In genomic region chr1:115838805-115839705, GRCh38 we compare ENCODE assay signal across 9 cellular contexts. TPM values are rescaled to one million over a fixed set of nuclear protein-coding genes. Genes with fewer than 3 reads are reported as not detected.
A peak's percentile ranks its signal among the peaks of the same experiment; 100 is the strongest.
DNase-seq lines count a peak whose midpoint lies in the region; ATAC-seq, FAIRE-seq and TF ChIP-seq lines count a peak whose summit lies in the region.
"Had no signal": no experiment of that assay in that cellular context is flagged by ENCODE, and none has a peak within 500 bp of the region (broad histone marks: within the 10 kb centered on the region; RNA-seq: fewer than 3 reads in every experiment).

No MANE protein-coding gene starts in this region.

- H3K4me3 Mint-ChIP-seq in naive B cell: peak overlapping the region in 5 of 8 donors; percentile 40 to 71 (median 56)
- H3K4me3 Mint-ChIP-seq: CD4-positive, CD25-positive, alpha-beta regulatory T cell had no signal

- no peaks in the 10 kb centered on the region for H3K9me3 ChIP-seq in PC-9 (ENCODE audit: insufficient read depth, low read depth)
- H3K9me3 ChIP-seq in endothelial cell of umbilical vein (replicated peaks; ENCODE audit: control insufficient read depth, insufficient read depth, low read length): no peaks in the 10 kb centered on the region

- H4K20me1 ChIP-seq in PC-9 (ENCODE audit: insufficient read depth) (no peaks in the 10 kb centered on the region), endothelial cell of umbilical vein (replicated peaks; ENCODE audit: control insufficient read depth, extremely low read depth, insufficient read depth, low read length) (no peaks in the 10 kb centered on the region)

- dilution Hi-C loops in endothelial cell of umbilical vein (cut with MboI; ENCODE audit: extremely low pct_ligation_motif_present, low sequenced_read_pairs): no loop called here

- peak; percentile 39 for DNase-seq in NCI-H345 (lab: John Stamatoyannopoulos, UW)
- DNase-seq in NCI-H345 treated with DMSO at 0.1 percent for 48 hours (lab: John Stamatoyannopoulos, UW; ENCODE audit: unreplicated experiment): no peak
- DNase-seq in PC-9: peak in 1 of 2 experiments; percentile 12
- DNase-seq in endothelial cell of umbilical vein (ENCODE audit: low read depth, low spot score): no peak
- DNase-seq in naive B cell: no peak
- no peak for DNase-seq in T1000 (lab: John Stamatoyannopoulos, UW)
- no peak for DNase-seq in T-helper 9 cell
- DNase-seq in NCI-H128 (lab: John Stamatoyannopoulos, UW; ENCODE audit: unreplicated experiment): no peak
- DNase-seq: CD4-positive, CD25-positive, alpha-beta regulatory T cell had no signal

- no peak for FAIRE-seq in endothelial cell of umbilical vein (lab: Jason Lieb, UNC)

- H3K27ac ChIP-seq in PC-9 (no peak overlapping the region), endothelial cell of umbilical vein (ENCODE audit: insufficient read depth, low read depth, low read length) (no peak overlapping the region)

- H3K4me1 Mint-ChIP-seq in naive B cell: peaks cover 0 to 5% (median 4%) of the 10 kb centered on the region in 3 donors

- H3K36me3 Mint-ChIP-seq in naive B cell: no peaks in the 10 kb centered on the region
- H3K36me3 Mint-ChIP-seq: CD4-positive, CD25-positive, alpha-beta regulatory T cell had no signal

- no TSS peak for BruUV-seq in PC-9 (replicated peaks; lab: Mats Ljungman, UMichigan)
- BruUV-seq in endothelial cell of umbilical vein (replicated peaks; lab: Mats Ljungman, UMichigan): no TSS peak

- peaks cover 20% of the 10 kb centered on the region for H3K27me3 ChIP-seq in PC-9 (ENCODE audit: insufficient read depth, low read depth)
- H3K27me3 ChIP-seq in endothelial cell of umbilical vein (ENCODE audit: control insufficient read depth in 2 of 2, insufficient read depth in 2 of 2, low read length in 2 of 2): peaks cover 53 to 89% of the 10 kb centered on the region in 2 experiments

- H3K4me2 ChIP-seq in PC-9 (0 out of 2 replicates have a peak overlapping the region, but pooled peaks have one; percentile 6), endothelial cell of umbilical vein (ENCODE audit: insufficient read depth, low read length) (peak overlapping the region; percentile 42)

- H2AFZ ChIP-seq in PC-9 (no peak overlapping the region), endothelial cell of umbilical vein (ENCODE audit: low read depth, low read length) (peak overlapping the region; percentile 68)

- TF ChIP-seq CTCF in PC-9 (conservative IDR thresholded peaks at IDR 0.05): no peak
- TF ChIP-seq CTCF in endothelial cell of umbilical vein (IDR thresholded peaks at IDR 0.05; ENCODE audit: extremely low read depth in 1 of 2, insufficient read depth in 1 of 2, low read depth in 1 of 2, low read length in 2 of 2): no peak

- H3K9me1 ChIP-seq in endothelial cell of umbilical vein (replicated peaks; ENCODE audit: control insufficient read depth, extremely low read depth, insufficient read depth, low read length): no peaks in the 10 kb centered on the region

- POLR2A ChIA-PET in PC-9 (lab: Charles Lee; ENCODE audit: unreplicated experiment): interaction anchor here (0.7 kb wide), 1 partner anchor 197 kb away, joined by 5 read pairs; no protein-coding TSS in a partner anchor
- POLR2A ChIA-PET in endothelial cell of umbilical vein (lab: Charles Lee): no interaction called here

- H3K27me3 Mint-ChIP-seq in naive B cell: peaks cover 63 to 71% (median 66%) of the 10 kb centered on the region in 3 donors

- H3K9ac ChIP-seq in endothelial cell of umbilical vein (replicated peaks; ENCODE audit: extremely low read depth, insufficient read depth, low read length): no peak overlapping the region

- H3K36me3 ChIP-seq in PC-9 (ENCODE audit: low read depth): no peaks in the 10 kb centered on the region
- H3K36me3 ChIP-seq in endothelial cell of umbilical vein (ENCODE audit: control insufficient read depth in 2 of 2, extremely low read depth in 1 of 2, insufficient read depth in 2 of 2, low read length in 2 of 2): no peaks in the 10 kb centered on the region

- H3K9me3 Mint-ChIP-seq in naive B cell: peaks cover 0 to 3% (median 1%) of the 10 kb centered on the region in 7 donors

- no peaks in the 10 kb centered on the region for H3K4me1 ChIP-seq in PC-9 (replicated peaks; ENCODE audit: insufficient read depth)
- peaks cover 6% of the 10 kb centered on the region for H3K4me1 ChIP-seq in endothelial cell of umbilical vein (ENCODE audit: control insufficient read depth, extremely low read depth, insufficient read depth, low read length)

- no peak for TF ChIP-seq POLR2A in endothelial cell of umbilical vein (IDR thresholded peaks at IDR 0.05; ENCODE audit: low read depth, low read length)

- CTCF ChIA-PET in PC-9 (lab: Charles Lee): no interaction called here
- CTCF ChIA-PET in endothelial cell of umbilical vein (lab: Charles Lee): interaction anchor here (1.1 kb wide), 1 partner anchor 32 kb away, joined by 3 read pairs; no protein-coding TSS in a partner anchor

- no peak for ATAC-seq in naive B cell (ENCODE audit: low read depth in 2 of 2)

- H3F3A ChIP-seq in PC-9 (ENCODE audit: insufficient read depth, low read depth): no peaks in the 10 kb centered on the region

- intact Hi-C loops in PC-9 (cut with micrococcal nuclease; ENCODE audit: unreplicated experiment): no loop called here
- intact Hi-C loops in endothelial cell of umbilical vein (cut with micrococcal nuclease): loop anchor here (1.0 kb wide), 1 partner anchor 10 kb away; no protein-coding TSS in a partner anchor

- no peaks in the 10 kb centered on the region for H3K9me2 ChIP-seq in PC-9 (ENCODE audit: insufficient read depth)

- H3K27ac Mint-ChIP-seq in naive B cell: peak overlapping the region in 1 of 6 donors; percentile 84
- H3K27ac Mint-ChIP-seq: CD4-positive, CD25-positive, alpha-beta regulatory T cell had no signal

- H3K4me3 ChIP-seq in PC-9: no peak overlapping the region
- no peak overlapping the region for H3K4me3 ChIP-seq in endothelial cell of umbilical vein (replicated peaks in 1 of 3; ENCODE audit: insufficient read depth in 1 of 3, low read depth in 1 of 3, low read length in 3 of 3)

- no peaks in the 10 kb centered on the region for H3K79me2 ChIP-seq in PC-9 (ENCODE audit: low read depth)
- H3K79me2 ChIP-seq in endothelial cell of umbilical vein (ENCODE audit: control insufficient read depth, insufficient read depth, low read length): no peaks in the 10 kb centered on the region

TF ChIP-seq in endothelial cell of umbilical vein, 7 proteins besides CTCF, POLR2A, EP300 and RAD21:
- TF ChIP-seq, protein P1, sequence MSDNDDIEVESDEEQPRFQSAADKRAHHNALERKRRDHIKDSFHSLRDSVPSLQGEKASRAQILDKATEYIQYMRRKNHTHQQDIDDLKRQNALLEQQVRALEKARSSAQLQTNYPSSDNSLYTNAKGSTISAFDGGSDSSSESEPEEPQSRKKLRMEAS (IDR thresholded peaks at IDR 0.05; ENCODE audit: insufficient read depth, insufficient read length): no peak
- TF ChIP-seq EZH2 (IDR thresholded peaks at IDR 0.05; ENCODE audit: borderline replicate concordance, low read depth, low read length, severe bottlenecking) (peak; percentile 87), FOS (IDR thresholded peaks at IDR 0.05; ENCODE audit: borderline replicate concordance, insufficient read depth, low read length) (no peak)
TF ChIP-seq in endothelial cell of umbilical vein: peak in this region for 1.

RNA-seq across cellular contexts. Expression of gene NHLH2, which starts 1.9 kb away (rescaled TPM):
- not detected in 2 replicates for total RNA-seq in PC-9 (2021)
- total RNA-seq in endothelial cell of umbilical vein: not detected in 2 replicates
- not detected in 2 replicates for polyA plus RNA-seq in endothelial cell of umbilical vein
- polyA plus RNA-seq in endothelial cell of umbilical vein (2011; cell fraction: cytosol; rRNA removed): not detected in 2 replicates
- 0.07 and 0.08 TPM in 2 replicates for polyA plus RNA-seq in endothelial cell of umbilical vein (2011; cell fraction: nucleus; rRNA removed)
- not detected in 2 replicates for polyA plus RNA-seq in endothelial cell of umbilical vein (2012)
- polyA minus RNA-seq in endothelial cell of umbilical vein: not detected in 2 replicates
- not detected for polyA minus RNA-seq in endothelial cell of umbilical vein (2011; cell fraction: cytosol; rRNA and poly(A)+ RNA removed)
- not detected in 2 replicates for polyA minus RNA-seq in endothelial cell of umbilical vein (2011; cell fraction: nucleus; rRNA and poly(A)+ RNA removed)
- polyA plus RNA-seq in naive B cell (ENCODE audit: low read depth in 6 of 6): not detected
- total RNA-seq: CD4-positive, CD25-positive, alpha-beta regulatory T cell had no signal
- polyA plus RNA-seq: CD4-positive, CD25-positive, alpha-beta regulatory T cell had no signal
